ENCODE assay signal across 28 cellular contexts in genomic region chr12:52364901-52365489, GRCh38. TPM values are rescaled to one million over a fixed set of nuclear protein-coding genes. Genes with fewer than 3 reads are reported as not detected.
"Had no signal": no experiment of that assay in that cellular context is flagged by ENCODE, and none has a peak within 500 bp of the region (broad histone marks: within the 10 kb centered on the region; RNA-seq: fewer than 3 reads in every experiment).

No MANE protein-coding gene starts in this region.

- ATAC-seq: activated CD8-positive, alpha-beta T cell treated with anti-CD3 and anti-CD28 coated beads, Interleukin-2, amount 10 ng/mL, durations not matched to agents 7 days and 5 days; activated naive CD8-positive, alpha-beta T cell treated with anti-CD3 and anti-CD28 coated beads, Interleukin-2, amount 50 U/mL, for 24 hours; body of pancreas; T-helper 17 cell; WTC11 had no signal

- H3K4me1 Mint-ChIP-seq: WTC11 had no signal

- H3K36me3 ChIP-seq: ascending aorta had no signal

- H3K4me3 ChIP-seq: ascending aorta, body of pancreas had no signal

- H3K27me3 ChIP-seq: ascending aorta, body of pancreas had no signal

- H3K4me1 ChIP-seq: ascending aorta had no signal

- H3K9me3 ChIP-seq: ascending aorta, body of pancreas had no signal

- H3K36me3 Mint-ChIP-seq: WTC11 had no signal

- H3K27ac Mint-ChIP-seq: activated CD8-positive, alpha-beta T cell treated with anti-CD3 and anti-CD28 coated beads, Interleukin-2, amount 10 ng/mL, durations not matched to agents 7 days and 5 days; activated naive CD8-positive, alpha-beta T cell treated with anti-CD3 and anti-CD28 coated beads, Interleukin-2, amount 50 U/mL, for 24 hours; T-helper 17 cell; WTC11 had no signal

- DNase-seq: activated CD4-positive, alpha-beta T cell treated with anti-CD3 and anti-CD28 coated beads for 48 hours; activated CD4-positive, alpha-beta T cell treated with anti-CD3 and anti-CD28 coated beads, Interleukin-2, amount 50 U/mL, for 4 hours; activated CD4-positive, CD25-positive, alpha-beta regulatory T cell treated with anti-CD3 and anti-CD28 coated beads, Interleukin-2, amount 50 U/mL, for 72 hours; activated CD8-positive, alpha-beta memory T cell treated with anti-CD3 and anti-CD28 coated beads, Interleukin-2, amount 50 U/mL, for 48 hours; activated CD8-positive, alpha-beta T cell treated with anti-CD3 and anti-CD28 coated beads, Interleukin-2, amount 10 ng/mL, durations not matched to agents 7 days and 5 days; activated naive CD4-positive, alpha-beta T cell treated with anti-CD3 and anti-CD28 coated beads, Interleukin-2, amount 50 U/mL, for 16 hours; activated naive CD8-positive, alpha-beta T cell treated with anti-CD3 and anti-CD28 coated beads, Interleukin-2, amount 50 U/mL, for 24 hours; activated T-cell treated with anti-CD3 and anti-CD28 coated beads, Interleukin-2, amount 50 U/mL, for 1 hour; amniotic stem cell; body of pancreas; KG1; NCI-H1092 treated with DMSO at 0.1 percent for 48 hours; NCI-H1694; NCI-H2029; NCI-H2171 treated with DMSO at 0.1 percent for 48 hours; NCI-H226; NCI-H526; SIG-M5; T-helper 17 cell; T-helper 9 cell had no signal

- H3K9me3 Mint-ChIP-seq: activated naive CD8-positive, alpha-beta T cell treated with anti-CD3 and anti-CD28 coated beads, Interleukin-2, amount 50 U/mL, for 24 hours; WTC11 had no signal

- H3K4me3 Mint-ChIP-seq: activated CD8-positive, alpha-beta T cell treated with anti-CD3 and anti-CD28 coated beads, Interleukin-2, amount 10 ng/mL, durations not matched to agents 7 days and 5 days; activated naive CD8-positive, alpha-beta T cell treated with anti-CD3 and anti-CD28 coated beads, Interleukin-2, amount 50 U/mL, for 24 hours; T-helper 17 cell; WTC11 had no signal

- H3K27ac ChIP-seq: ascending aorta, body of pancreas had no signal

RNA-seq across cellular contexts. Expression of gene KRT85, which starts 2.3 kb away (rescaled TPM):
- total RNA-seq: activated CD8-positive, alpha-beta T cell treated with anti-CD3 and anti-CD28 coated beads, Interleukin-2, amount 10 ng/mL, durations not matched to agents 7 days and 5 days; ascending aorta; body of pancreas; bronchial epithelial cell; LHCN-M2; M059J; NCI-H460; OCI-LY7; RPMI7951; T-helper 17 cell; WTC11 had no signal

RNA-seq across cellular contexts. Expression of gene KRT84, which starts 20.5 kb away (rescaled TPM):
- total RNA-seq: activated CD8-positive, alpha-beta T cell treated with anti-CD3 and anti-CD28 coated beads, Interleukin-2, amount 10 ng/mL, durations not matched to agents 7 days and 5 days; ascending aorta; body of pancreas; bronchial epithelial cell; LHCN-M2; M059J; NCI-H460; OCI-LY7; RPMI7951; T-helper 17 cell; WTC11 had no signal

RNA-seq across cellular contexts. Expression of gene KRT82, which starts 41.1 kb away (rescaled TPM):
- total RNA-seq: activated CD8-positive, alpha-beta T cell treated with anti-CD3 and anti-CD28 coated beads, Interleukin-2, amount 10 ng/mL, durations not matched to agents 7 days and 5 days; ascending aorta; body of pancreas; bronchial epithelial cell; LHCN-M2; M059J; NCI-H460; OCI-LY7; RPMI7951; T-helper 17 cell; WTC11 had no signal

RNA-seq across cellular contexts. Expression of gene KRT83, which starts 43.8 kb away (rescaled TPM):
- total RNA-seq: activated CD8-positive, alpha-beta T cell treated with anti-CD3 and anti-CD28 coated beads, Interleukin-2, amount 10 ng/mL, durations not matched to agents 7 days and 5 days; ascending aorta; body of pancreas; bronchial epithelial cell; LHCN-M2; OCI-LY7; RPMI7951; T-helper 17 cell; WTC11 had no signal
